11 cellular contexts compared by ENCODE assay signal in the genomic region with DNA sequence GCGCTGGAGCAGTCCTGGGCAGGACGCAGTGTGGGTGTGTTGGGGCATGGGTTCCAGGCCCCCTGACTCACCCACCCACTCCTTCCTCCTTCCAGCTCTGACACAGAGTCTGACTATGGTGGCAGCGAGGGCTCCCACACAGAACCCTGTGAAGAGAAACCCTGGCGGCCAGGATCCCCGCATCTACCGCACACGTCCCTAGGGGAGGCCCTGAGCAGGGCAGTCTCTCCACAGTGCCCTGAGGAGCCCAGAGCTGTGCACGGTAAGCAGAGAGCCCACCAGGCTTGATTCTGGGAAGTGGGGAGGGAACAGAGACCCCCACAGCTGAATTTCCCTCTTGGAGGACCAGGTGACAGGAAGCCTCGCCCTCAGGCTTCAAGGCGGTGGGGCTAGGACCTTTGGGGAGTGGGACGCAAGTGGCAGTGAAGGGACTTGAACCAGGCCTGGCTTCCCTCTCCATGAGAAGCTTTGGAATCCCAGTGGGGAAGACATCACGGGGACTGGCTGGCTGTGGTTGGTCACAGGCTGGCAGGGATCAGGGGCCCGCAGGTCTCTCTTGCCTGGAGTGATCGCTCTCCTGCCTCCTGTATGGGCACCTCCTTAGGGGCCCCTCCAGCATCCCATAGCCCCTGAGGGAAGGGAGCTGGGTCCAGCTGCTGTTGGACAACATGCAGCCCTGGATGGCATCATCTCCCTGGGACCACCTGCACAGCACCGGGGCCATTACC.
A peak's percentile ranks its signal among the peaks of the same experiment; 100 is the strongest.
DNase-seq lines count a peak whose midpoint lies in the region; ATAC-seq and TF ChIP-seq lines count a peak whose summit lies in the region.
"Had no signal": no experiment of that assay in that cellular context is flagged by ENCODE, and none has a peak within 500 bp of the region (broad histone marks: within the 10 kb centered on the region; RNA-seq: fewer than 3 reads in every experiment).

No MANE protein-coding gene starts in this region.

- in situ Hi-C loops in brain microvascular endothelial cell (cut with HindIII; ENCODE audit: low pct_ligation_motif_present, low sequenced_read_pairs), result no loop called here

- DNase-seq in stimulated activated CD4-positive, alpha-beta T cell treated with anti-CD3 and anti-CD28 coated beads, Interleukin-12 subunit alpha, Interleukin-12 subunit beta, amount 100 ng/mL, for 4 hours, result peak; percentile 8
- DNase-seq in stimulated activated CD4-positive, alpha-beta T cell treated with anti-CD3 and anti-CD28 coated beads, Interleukin-2, amount 100 ng/mL, for 48 hours, result no peak
- DNase-seq in brain microvascular endothelial cell (peak; percentile 58), osteocyte (ENCODE audit: extremely low spot score, unreplicated experiment) (peak; percentile 78), tibial nerve (ENCODE audit: low spot score in 2 of 2) (no peak)

- no peak for TF ChIP-seq EP300 in tibial nerve (IDR thresholded peaks at IDR 0.05)

- ATAC-seq in HG03108 (IDR thresholded peaks at IDR 0.05; ENCODE audit: unreplicated experiment) (no peak), HG03520 (IDR thresholded peaks at IDR 0.05; ENCODE audit: unreplicated experiment) (no peak), HG02610 (IDR thresholded peaks at IDR 0.05; ENCODE audit: unreplicated experiment) (no peak)

- H3K36me3 Mint-ChIP-seq in osteocyte (ENCODE audit: unreplicated experiment), result no peaks in the 10 kb centered on the region
- H3K36me3 Mint-ChIP-seq: CD4-positive, CD25-positive, alpha-beta regulatory T cell; IgD-negative memory B cell had no signal

- H3K4me3 Mint-ChIP-seq in osteocyte (ENCODE audit: unreplicated experiment), result no peak overlapping the region
- H3K4me3 Mint-ChIP-seq: CD4-positive, CD25-positive, alpha-beta regulatory T cell; IgD-negative memory B cell had no signal

- H3K4me3 ChIP-seq in brain microvascular endothelial cell (ENCODE audit: low read depth, low read length) (no peak overlapping the region), tibial nerve (no peak overlapping the region)
- H3K4me3 ChIP-seq: breast epithelium had no signal

- 79 to 92% methylated on average over 11 to 13 of the region's 15 CpGs for WGBS in tibial nerve, 2 donors

- H3K4me1 Mint-ChIP-seq in osteocyte (ENCODE audit: unreplicated experiment), result peaks cover 42% of the 10 kb centered on the region
- H3K4me1 Mint-ChIP-seq: IgD-negative memory B cell had no signal

- peaks cover 0 to 17% (median 1%) of the 10 kb centered on the region in 4 donors for H3K4me1 ChIP-seq in tibial nerve
- H3K4me1 ChIP-seq: breast epithelium had no signal

- no peaks in the 10 kb centered on the region for H3K27me3 Mint-ChIP-seq in osteocyte (ENCODE audit: unreplicated experiment)
- H3K27me3 Mint-ChIP-seq: CD4-positive, CD25-positive, alpha-beta regulatory T cell; IgD-negative memory B cell had no signal

- TF ChIP-seq CTCF in brain microvascular endothelial cell (IDR thresholded peaks at IDR 0.05; ENCODE audit: low read depth, low read length, missing control alignments), result peak; percentile 6
- TF ChIP-seq CTCF in osteocyte (IDR thresholded peaks at IDR 0.05), result no peak
- no peak for TF ChIP-seq CTCF in tibial nerve (IDR thresholded peaks at IDR 0.05)

- H3K27me3 ChIP-seq in brain microvascular endothelial cell (replicated peaks) (no peaks in the 10 kb centered on the region), tibial nerve (no peaks in the 10 kb centered on the region)
- H3K27me3 ChIP-seq: breast epithelium had no signal

- H3K9me3 Mint-ChIP-seq in osteocyte (ENCODE audit: unreplicated experiment), result no peaks in the 10 kb centered on the region
- H3K9me3 Mint-ChIP-seq: CD4-positive, CD25-positive, alpha-beta regulatory T cell; IgD-negative memory B cell had no signal

- H3K36me3 ChIP-seq in brain microvascular endothelial cell (replicated peaks) (peaks cover 3% of the 10 kb centered on the region), tibial nerve (no peaks in the 10 kb centered on the region)
- H3K36me3 ChIP-seq: breast epithelium had no signal

- H3K27ac Mint-ChIP-seq in osteocyte (ENCODE audit: unreplicated experiment), result no peak overlapping the region
- H3K27ac Mint-ChIP-seq: IgD-negative memory B cell had no signal

- no peaks in the 10 kb centered on the region for H3K9me3 ChIP-seq in tibial nerve
- H3K9me3 ChIP-seq: breast epithelium had no signal

- peak overlapping the region; percentile 58 for H3K27ac ChIP-seq in brain microvascular endothelial cell
- H3K27ac ChIP-seq in tibial nerve, result no peak overlapping the region
- H3K27ac ChIP-seq: breast epithelium had no signal

- TF ChIP-seq POLR2A in tibial nerve (IDR thresholded peaks at IDR 0.05), result no peak

Comparison
In these comparisons a context has a peak if more than half of its experiments do, and no peak if none do; other contexts are left out.
1. DNase-seq: peak in stimulated activated CD4-positive, alpha-beta T cell treated with anti-CD3 and anti-CD28 coated beads, Interleukin-12 subunit alpha, Interleukin-12 subunit beta, amount 100 ng/mL, for 4 hours (single experiment), brain microvascular endothelial cell (single experiment) and osteocyte (single experiment); none in stimulated activated CD4-positive, alpha-beta T cell treated with anti-CD3 and anti-CD28 coated beads, Interleukin-2, amount 100 ng/mL, for 48 hours (0 of 2) and tibial nerve (0 of 2).